1 cellular context compared by ENCODE assay signal in the genomic region with DNA sequence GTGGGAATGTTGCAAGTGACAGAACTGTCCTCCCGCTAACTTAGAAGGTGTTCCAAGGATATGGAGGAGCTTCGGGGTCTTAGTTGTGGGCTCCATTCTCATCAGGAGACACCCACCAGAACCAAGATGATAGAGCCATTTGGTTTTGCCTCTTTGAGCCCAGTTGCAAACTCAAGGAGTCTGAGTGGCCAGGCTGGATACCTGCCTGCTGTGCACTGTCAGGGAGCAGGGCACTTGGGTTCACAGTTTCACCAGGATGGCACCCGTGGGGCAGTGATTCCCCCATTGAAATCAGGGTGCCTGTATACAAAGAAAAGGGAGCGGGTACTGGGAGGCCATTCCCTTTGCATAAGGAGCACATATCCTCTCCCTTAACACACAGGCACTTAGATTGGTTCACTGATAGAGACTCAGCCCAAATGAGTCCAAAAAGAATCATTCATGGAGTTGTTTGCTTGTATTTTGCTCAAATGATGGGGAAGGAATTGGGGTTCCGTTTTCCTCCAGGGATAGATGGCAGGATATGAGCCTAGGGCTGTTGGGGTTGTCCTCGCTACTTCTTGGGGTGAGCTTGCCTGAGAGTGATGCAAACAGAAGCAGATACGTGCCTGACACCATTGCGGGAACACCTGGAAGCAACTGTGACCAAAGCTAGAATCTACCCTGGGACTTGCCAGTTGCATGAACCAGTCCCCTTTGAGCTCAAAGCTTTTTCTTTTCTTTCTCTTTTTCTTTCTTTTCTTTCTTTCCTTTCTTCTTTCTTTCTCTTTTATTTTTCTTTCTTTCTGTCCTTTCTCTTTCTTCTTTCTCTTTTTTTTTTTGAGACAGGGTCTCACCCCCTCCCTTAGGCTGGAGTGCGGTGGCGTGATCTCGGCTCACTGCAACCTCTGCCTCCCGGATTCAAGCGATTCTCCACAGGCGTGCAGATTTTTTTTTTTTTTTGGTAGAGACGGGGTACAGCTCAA.
TF ChIP-seq lines count a peak whose summit lies in the region.

No MANE protein-coding gene starts in this region.

TF ChIP-seq in endothelial cell of umbilical vein, 7 proteins besides CTCF, POLR2A, EP300 and RAD21:
- TF ChIP-seq EZH2 (IDR thresholded peaks at IDR 0.05; ENCODE audit: borderline replicate concordance, low read depth, low read length, severe bottlenecking) = no peak
- TF ChIP-seq FOS (IDR thresholded peaks at IDR 0.05; ENCODE audit: borderline replicate concordance, insufficient read depth, low read length) = no peak
- no peak for TF ChIP-seq MYC (IDR thresholded peaks at IDR 0.05; ENCODE audit: low read depth, low read length)
- no peak for TF ChIP-seq JUN (IDR thresholded peaks at IDR 0.05; ENCODE audit: borderline replicate concordance, insufficient read depth, insufficient read length, low read depth)
- TF ChIP-seq, protein P1, sequence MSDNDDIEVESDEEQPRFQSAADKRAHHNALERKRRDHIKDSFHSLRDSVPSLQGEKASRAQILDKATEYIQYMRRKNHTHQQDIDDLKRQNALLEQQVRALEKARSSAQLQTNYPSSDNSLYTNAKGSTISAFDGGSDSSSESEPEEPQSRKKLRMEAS (IDR thresholded peaks at IDR 0.05; ENCODE audit: insufficient read depth, insufficient read length) = no peak
- TF ChIP-seq POLR2AphosphoS5 (IDR thresholded peaks at IDR 0.05; ENCODE audit: insufficient read depth, low read depth, low read length) = no peak
- TF ChIP-seq GATA2 (IDR thresholded peaks at IDR 0.05; ENCODE audit: insufficient read depth, insufficient read length, low read depth, low read length) = no peak
